ENCODE assay signal across 8 cellular contexts in genomic region chr11:66677599-66678375, GRCh38. TPM values are rescaled to one million over a fixed set of nuclear protein-coding genes. Genes with fewer than 3 reads are reported as not detected.
DNase-seq lines count a peak whose midpoint lies in the region; ATAC-seq and TF ChIP-seq lines count a peak whose summit lies in the region.

Gene RBM4B, minus strand, starts transcription at chr11:66677887. Its CDS starts 808 bp downstream, at chr11:66677079.

- intact Hi-C loops in CD14-positive monocyte (cut with micrococcal nuclease) = loop anchor here (1.0 to 10.0 kb wide), 6 partner anchors 40 to 269 kb away; partner anchors contain the start of genes CCDC87 (in 1 of the 2), CCS (in 1 of the 2), MRPL11 (in 1 of the 2) and RBM4 (in 1 of the 2)

- H3K4me3 Mint-ChIP-seq in CD14-positive monocyte = peak within 1 kb of the TSS; percentile 89 to 95

- H3K27me3 Mint-ChIP-seq in CD14-positive monocyte (ENCODE audit: low read depth in 3 of 3) = peaks cover 0 to 3% (median 0%) of the 10 kb centered on the region in 3 donors

- no peak for TF ChIP-seq CTCF in CD14-positive monocyte (IDR thresholded peaks at IDR 0.05)

- H3K4me1 Mint-ChIP-seq in CD14-positive monocyte = peaks cover 27% of the 10 kb centered on the region

- peaks cover 0 to 6% of the 10 kb centered on the region in 2 donors for H3K36me3 Mint-ChIP-seq in CD14-positive monocyte

- DNase-seq in CD14-positive monocyte (ENCODE audit: low spot score) (peak; percentile 95), NCI-H748 treated with DMSO at 0.1 percent for 48 hours (lab: John Stamatoyannopoulos, UW) (peak; percentile 91), dedifferentiated amniotic fluid mesenchymal stem cell (ENCODE audit: extremely low spot score) (peak; percentile 94), left lobe of liver (ENCODE audit: low spot score) (peak; percentile 96)
- peak; percentile 96 for DNase-seq in activated CD4-positive, alpha-beta T cell treated with anti-CD3 and anti-CD28 coated beads, Interleukin-2, amount 50 U/mL, for 1 hour
- peak; percentile 95 to 98 for DNase-seq in stimulated activated CD4-positive, alpha-beta T cell treated with anti-CD3 and anti-CD28 coated beads, Interleukin-2, amount 100 ng/mL, for 24 hours

- H3K27ac Mint-ChIP-seq in CD14-positive monocyte = peak within 1 kb of the TSS; percentile 95 to 98 (median 97)

- no peaks in the 10 kb centered on the region for H3K9me3 Mint-ChIP-seq in CD14-positive monocyte

- ATAC-seq in GM19397 (IDR thresholded peaks at IDR 0.05; ENCODE audit: unreplicated experiment) (peak; percentile 90), HG03565 (IDR thresholded peaks at IDR 0.05; ENCODE audit: unreplicated experiment) (peak; percentile 77), left lobe of liver (peak; percentile 93)

RNA-seq across cellular contexts. Expression of gene RBM4B, which starts in this region (rescaled TPM):
- 10 to 100 TPM in 1 of 2 donors, 1 to 10 TPM in 1; 7.8 to 11.2 TPM for polyA plus RNA-seq in CD14-positive monocyte
- total RNA-seq in left lobe of liver = 8.1 TPM

Comparison
In these comparisons a context has a peak if more than half of its experiments do, and no peak if none do; other contexts are left out.
1. Peak in every context shown above with its lines: DNase-seq and ATAC-seq.